21 cellular contexts compared by ENCODE assay signal in genomic region chr17:42830971-42831370, GRCh38. TPM values are rescaled to one million over a fixed set of nuclear protein-coding genes. Genes with fewer than 3 reads are reported as not detected.
DNase-seq lines count a peak whose midpoint lies in the region; FAIRE-seq and TF ChIP-seq lines count a peak whose summit lies in the region.
"Had no signal": no experiment of that assay in that cellular context is flagged by ENCODE, and none has a peak within 500 bp of the region (broad histone marks: within the 10 kb centered on the region; RNA-seq: fewer than 3 reads in every experiment).

No MANE protein-coding gene starts in this region.

- no peaks in the 10 kb centered on the region for H3K9me3 Mint-ChIP-seq in T-helper 1 cell treated with Interleukin-12 subunit alpha and Interleukin-12 subunit beta and Interleukin-4 antibody, amounts not matched to agents 30 μg/mL and 1 μg/mL, for 36 hours
- H3K9me3 Mint-ChIP-seq in nephron progenitor cell = no peaks in the 10 kb centered on the region
- H3K9me3 Mint-ChIP-seq: IgD-negative memory B cell had no signal

- no peak overlapping the region for H3K27ac Mint-ChIP-seq in T-helper 1 cell treated with Interleukin-12 subunit alpha and Interleukin-12 subunit beta and Interleukin-4 antibody, amounts not matched to agents 30 μg/mL and 1 μg/mL, for 36 hours
- H3K27ac Mint-ChIP-seq in nephron progenitor cell = no peak overlapping the region

- DNase-seq in T-helper 1 cell (no peak), COLO829 (ENCODE audit: low spot score) (peak; percentile 35), foreskin melanocyte (peak; percentile 88), nephron progenitor cell (no peak), H54 (ENCODE audit: insufficient read length, low spot score) (no peak), kidney tubule cell (ENCODE audit: low spot score) (no peak), thyroid gland (no peak)
- DNase-seq: ACHN, DMS53, GDM1, MV-4-11, NCI-H187, NCI-H446 treated with DMSO at 0.1 percent for 48 hours, NCI-H526 treated with DMSO at 0.1 percent for 48 hours, OCI-M1 had no signal

- H3K4me1 Mint-ChIP-seq in T-helper 1 cell treated with Interleukin-12 subunit alpha and Interleukin-12 subunit beta and Interleukin-4 antibody, amounts not matched to agents 30 μg/mL and 1 μg/mL, for 36 hours (ENCODE audit: low read depth) = peaks cover 19% of the 10 kb centered on the region
- peaks cover 24% of the 10 kb centered on the region for H3K4me1 Mint-ChIP-seq in nephron progenitor cell

- H3K27me3 Mint-ChIP-seq in T-helper 1 cell treated with Interleukin-12 subunit alpha and Interleukin-12 subunit beta and Interleukin-4 antibody, amounts not matched to agents 30 μg/mL and 1 μg/mL, for 36 hours (ENCODE audit: low read depth) = peaks cover 22% of the 10 kb centered on the region
- peaks cover 45% of the 10 kb centered on the region for H3K27me3 Mint-ChIP-seq in nephron progenitor cell (ENCODE audit: low read depth, poor library complexity)

- no peaks in the 10 kb centered on the region for H3K9me3 ChIP-seq in thyroid gland
- H3K9me3 ChIP-seq: BLaER1 treated with 17β-estradiol and CSF1 and Interleukin-3, amounts not matched to agents 10 nM and 100 nM had no signal

- peaks cover 13 to 15% of the 10 kb centered on the region in 2 donors for H3K4me1 ChIP-seq in thyroid gland

- H3K36me3 ChIP-seq in thyroid gland = peaks cover 0 to 6% of the 10 kb centered on the region in 2 donors

- no peak for FAIRE-seq in H54 (lab: Jason Lieb, UNC)
- FAIRE-seq: D721Med had no signal

- H3K4me3 Mint-ChIP-seq in T-helper 1 cell treated with Interleukin-12 subunit alpha and Interleukin-12 subunit beta and Interleukin-4 antibody, amounts not matched to agents 30 μg/mL and 1 μg/mL, for 36 hours = peak overlapping the region; percentile 4
- peak overlapping the region; percentile 3 for H3K4me3 Mint-ChIP-seq in nephron progenitor cell

- TF ChIP-seq POLR2A in H54 (IDR thresholded peaks at IDR 0.05; ENCODE audit: low read depth, low read length) (no peak), thyroid gland (IDR thresholded peaks at IDR 0.05) (no peak)

- TF ChIP-seq CTCF in nephron progenitor cell (IDR thresholded peaks at IDR 0.05) (no peak), thyroid gland (IDR thresholded peaks at IDR 0.05) (no peak)

- peaks cover 9% of the 10 kb centered on the region for H3K36me3 Mint-ChIP-seq in T-helper 1 cell treated with Interleukin-12 subunit alpha and Interleukin-12 subunit beta and Interleukin-4 antibody, amounts not matched to agents 30 μg/mL and 1 μg/mL, for 36 hours (ENCODE audit: low read depth)
- peaks cover 22% of the 10 kb centered on the region for H3K36me3 Mint-ChIP-seq in nephron progenitor cell (ENCODE audit: low read depth)

- H3K27me3 ChIP-seq in thyroid gland = no peaks in the 10 kb centered on the region
- H3K27me3 ChIP-seq: BLaER1 treated with 17β-estradiol and CSF1 and Interleukin-3, amounts not matched to agents 10 nM and 100 nM had no signal

- no peak overlapping the region for H3K27ac ChIP-seq in thyroid gland
- H3K27ac ChIP-seq: 22Rv1; BLaER1 treated with 17β-estradiol and CSF1 and Interleukin-3, amounts not matched to agents 10 nM and 100 nM had no signal

- intact Hi-C loops in thyroid gland (cut with DNase I) = no loop called here

- no peak overlapping the region for H3K4me3 ChIP-seq in thyroid gland (replicated peaks in 1 of 3)
- H3K4me3 ChIP-seq: BLaER1 treated with 17β-estradiol and CSF1 and Interleukin-3, amounts not matched to agents 10 nM and 100 nM had no signal

RNA-seq across cellular contexts. Expression of gene PSME3, which starts 2.2 kb away (rescaled TPM):
- total RNA-seq in thyroid gland = 100 to 1,000 TPM in 1 of 4 donors, 10 to 100 TPM in 3; 78.3 to 119 (median 85.4) TPM

RNA-seq across cellular contexts. Expression of gene BECN1, which starts 6.9 kb away (rescaled TPM):
- total RNA-seq in thyroid gland = 100 to 1,000 TPM; 107 to 213 (median 120) TPM

RNA-seq across cellular contexts. Expression of gene AOC2, which starts 13.4 kb away (rescaled TPM):
- 1 to 10 TPM in 3 of 4 donors, under 1 TPM in 1; 0.93 to 1.7 (median 1.3) TPM for total RNA-seq in thyroid gland

RNA-seq across cellular contexts. Expression of gene AOC3, which starts 20.0 kb away (rescaled TPM):
- total RNA-seq in thyroid gland = 10 to 100 TPM in 1 of 4 donors, 1 to 10 TPM in 3; 4.2 to 11.6 (median 5.8) TPM

RNA-seq across cellular contexts. Expression of gene CNTD1, which starts 32.3 kb away (rescaled TPM):
- under 1 TPM in 1 of 4 donors, not detected in 3; 0.27 TPM for total RNA-seq in thyroid gland
- total RNA-seq: H4 had no signal

Comparison
In these comparisons a context has a peak if more than half of its experiments do, and no peak if none do; other contexts are left out.
1. DNase-seq: peak in COLO829 (single experiment) and foreskin melanocyte (single experiment); none in T-helper 1 cell (0 of 5), nephron progenitor cell (single experiment), H54 (single experiment), kidney tubule cell (single experiment) and thyroid gland (0 of 2).